In genomic region chr11:9506489-9507343, GRCh38 we compare ENCODE assay signal across 8 cellular contexts. TPM values are rescaled to one million over a fixed set of nuclear protein-coding genes. Genes with fewer than 3 reads are reported as not detected.
DNase-seq lines count a peak whose midpoint lies in the region; ATAC-seq and FAIRE-seq lines count a peak whose summit lies in the region.

No MANE protein-coding gene starts in this region.

- no peaks in the 10 kb centered on the region for H3K4me1 ChIP-seq in NT2/D1 (ENCODE audit: insufficient read depth, insufficient read length)

- H3K9me3 ChIP-seq in NT2/D1 (ENCODE audit: insufficient read depth, low read length) = no peaks in the 10 kb centered on the region

- no peak for FAIRE-seq in HTR-8/SVneo (lab: Jason Lieb, UNC)

- peaks cover 34% of the 10 kb centered on the region for H3K36me3 ChIP-seq in NT2/D1 (ENCODE audit: insufficient read depth, insufficient read length, low read length)

- no peak overlapping the region for H3K4me3 ChIP-seq in NT2/D1 (ENCODE audit: insufficient read length, low read depth)

- peak; percentile 75 for DNase-seq in EL
- DNase-seq in HTR-8/SVneo (ENCODE audit: insufficient read length, low spot score) = peak; percentile 69
- peak; percentile 92 for DNase-seq in NT2/D1 (ENCODE audit: low read depth, low spot score)
- peak; percentile 40 for DNase-seq in activated CD8-positive, alpha-beta memory T cell treated with anti-CD3 and anti-CD28 coated beads, Interleukin-2, amount 50 U/mL, for 1 hour (ENCODE audit: extremely low read depth)
- peak; percentile 61 for DNase-seq in epidermal melanocyte (ENCODE audit: insufficient read length, low spot score)
- peak; percentile 82 for DNase-seq in mucosa of gallbladder (ENCODE audit: low spot score)
- DNase-seq in stimulated activated CD8-positive, alpha-beta memory T cell treated with anti-CD3 and anti-CD28 coated beads, Interleukin-7, amount 100 ng/mL, for 24 hours (ENCODE audit: low read depth) = peak; percentile 60

- no peak for ATAC-seq in GM18861 (IDR thresholded peaks at IDR 0.05; ENCODE audit: unreplicated experiment)

- H3K27me3 ChIP-seq in NT2/D1 (ENCODE audit: insufficient read depth, insufficient read length) = no peaks in the 10 kb centered on the region

- no peak overlapping the region for H3K9ac ChIP-seq in NT2/D1 (ENCODE audit: insufficient read length, low read depth)

RNA-seq across cellular contexts. Expression of gene ZNF143, which starts 45.9 kb away (rescaled TPM):
- total RNA-seq in mucosa of gallbladder = 28.5 TPM

Comparison
In these comparisons a context has a peak if more than half of its experiments do, and no peak if none do; other contexts are left out.
1. DNase-seq: peak in every context shown above with its lines; median percentile 92 in NT2/D1; 82 in mucosa of gallbladder; 75 in EL; 69 in HTR-8/SVneo; 61 in epidermal melanocyte; 60 in stimulated activated CD8-positive, alpha-beta memory T cell treated with anti-CD3 and anti-CD28 coated beads, Interleukin-7, amount 100 ng/mL, for 24 hours; 40 in activated CD8-positive, alpha-beta memory T cell treated with anti-CD3 and anti-CD28 coated beads, Interleukin-2, amount 50 U/mL, for 1 hour.